Comparison of ENCODE assay signal across 9 cellular contexts in genomic region chr3:185796431-185797107, GRCh38. TPM values are rescaled to one million over a fixed set of nuclear protein-coding genes. Genes with fewer than 3 reads are reported as not detected.
DNase-seq lines count a peak whose midpoint lies in the region; ATAC-seq and TF ChIP-seq lines count a peak whose summit lies in the region.
"Had no signal": no experiment of that assay in that cellular context is flagged by ENCODE, and none has a peak within 500 bp of the region (broad histone marks: within the 10 kb centered on the region; RNA-seq: fewer than 3 reads in every experiment).

No MANE protein-coding gene starts in this region.

- no peaks in the 10 kb centered on the region for H3K36me3 ChIP-seq in Panc1 (ENCODE audit: control insufficient read depth, insufficient read depth, low read length)
- H3K36me3 ChIP-seq in fibroblast of lung (ENCODE audit: control insufficient read depth, insufficient read depth, low read length): no peaks in the 10 kb centered on the region
- H3K36me3 ChIP-seq in skeletal muscle satellite cell (ENCODE audit: insufficient read depth, low read length): no peaks in the 10 kb centered on the region

- ATAC-seq in Panc1: peak; percentile 97
- no peak for ATAC-seq in HG02970 (IDR thresholded peaks at IDR 0.05; ENCODE audit: low FRiP score, unreplicated experiment)

- H3K79me2 ChIP-seq in fibroblast of lung (ENCODE audit: control insufficient read depth, insufficient read depth, low read length): peaks cover 73% of the 10 kb centered on the region

- CTCF ChIA-PET in Panc1 (lab: Charles Lee): interaction anchor here (0.6 to 1.1 kb wide), 4 partner anchors 17 to 119 kb away, joined by 3 to 9 read pairs (median 3); no protein-coding TSS in a partner anchor

- no TSS peak for BruUV-seq in Panc1 (replicated peaks; lab: Mats Ljungman, UMichigan)

- POLR2A ChIA-PET in Panc1 (lab: Charles Lee): interaction anchor here (0.6 to 1.0 kb wide), 3 partner anchors 94 to 1880 kb away, joined by 4 to 11 read pairs (median 6); partner anchors contain the start of gene TRA2B

- in situ Hi-C loops in Panc1 (cut with HindIII; ENCODE audit: low pct_unique_long_range_greater_than_20kb, low sequenced_read_pairs): no loop called here

- H3K27me3 ChIP-seq in Panc1 (ENCODE audit: control insufficient read depth, insufficient read depth, low read length): no peaks in the 10 kb centered on the region
- no peaks in the 10 kb centered on the region for H3K27me3 ChIP-seq in fibroblast of lung (ENCODE audit: control insufficient read depth, insufficient read depth, low read length)
- no peaks in the 10 kb centered on the region for H3K27me3 ChIP-seq in skeletal muscle satellite cell (ENCODE audit: control insufficient read depth, insufficient read depth, low read length)

- no peak for TF ChIP-seq CTCF in Panc1 (IDR thresholded peaks at IDR 0.05)
- no peak for TF ChIP-seq CTCF in fibroblast of lung (conservative IDR thresholded peaks at IDR 0.05 in 1 of 2, IDR thresholded peaks at IDR 0.05 in 1 of 2; ENCODE audit: low read depth in 1 of 2, low read length in 2 of 2)

- DNase-seq in NCI-H748 (lab: John Stamatoyannopoulos, UW; ENCODE audit: unreplicated experiment) (peak; percentile 18), NCI-H748 treated with DMSO at 0.1 percent for 48 hours (lab: John Stamatoyannopoulos, UW) (no peak), Panc1 (ENCODE audit: low read depth, low spot score) (peak; percentile 94), fibroblast of lung (ENCODE audit: low read depth in 2 of 2) (peak in 1 of 2 donors; percentile 86), NCI-H2171 (lab: John Stamatoyannopoulos, UW) (no peak)
- no peak for DNase-seq in activated CD4-positive, alpha-beta T cell treated with anti-CD3 and anti-CD28 coated beads, Interleukin-2, amount 50 U/mL, for 4 hours
- DNase-seq: stimulated activated CD4-positive, alpha-beta T cell treated with anti-CD3 and anti-CD28 coated beads, Interleukin-15, amount 100 ng/mL, for 24 hours had no signal

- H3K4me2 ChIP-seq in fibroblast of lung (ENCODE audit: extremely low read depth, insufficient read depth, low read length) (peak overlapping the region; percentile 8), skeletal muscle satellite cell (ENCODE audit: low read length) (peak overlapping the region; percentile 17)

- H4K20me1 ChIP-seq in fibroblast of lung (ENCODE audit: control insufficient read depth, extremely low read depth, insufficient read depth, low read length): no peaks in the 10 kb centered on the region

- no peak overlapping the region for H3K9ac ChIP-seq in fibroblast of lung (ENCODE audit: insufficient read depth, low read length)
- no peak overlapping the region for H3K9ac ChIP-seq in skeletal muscle satellite cell (ENCODE audit: low read depth, low read length)

- no peak overlapping the region for H2AFZ ChIP-seq in fibroblast of lung (ENCODE audit: low read length)

- peak overlapping the region; percentile 70; the same call in 1 of the 2 replicates for H3K27ac ChIP-seq in Panc1 (ENCODE audit: low read length)
- H3K27ac ChIP-seq in fibroblast of lung (ENCODE audit: insufficient read depth, low read length): no peak overlapping the region

- H3K9me3 ChIP-seq in Panc1 (ENCODE audit: control insufficient read depth, insufficient read depth, low read depth, low read length) (no peaks in the 10 kb centered on the region), fibroblast of lung (ENCODE audit: control insufficient read depth, insufficient read depth, low read depth, low read length) (no peaks in the 10 kb centered on the region), skeletal muscle satellite cell (replicated peaks; ENCODE audit: low read length) (no peaks in the 10 kb centered on the region)

- intact Hi-C loops in Panc1 (cut with micrococcal nuclease; ENCODE audit: unreplicated experiment): no loop called here

- peak overlapping the region in 1 of 2 experiments; percentile 6; a peak in 1 of 4 replicates for H3K4me3 ChIP-seq in Panc1 (ENCODE audit: low read depth in 2 of 2, low read length in 2 of 2)
- no peak overlapping the region for H3K4me3 ChIP-seq in fibroblast of lung (replicated peaks in 1 of 4; ENCODE audit: control extremely low read depth in 1 of 4, insufficient read depth in 1 of 4, low read depth in 3 of 4, low read length in 4 of 4)
- peak overlapping the region; percentile 1 for H3K4me3 ChIP-seq in skeletal muscle satellite cell (ENCODE audit: low read length)

- H3K4me1 ChIP-seq in Panc1 (ENCODE audit: control insufficient read depth, insufficient read depth, low read length) (peaks cover 49% of the 10 kb centered on the region), fibroblast of lung (ENCODE audit: control insufficient read depth, extremely low read depth, insufficient read depth, low read length) (peaks cover 10% of the 10 kb centered on the region), skeletal muscle satellite cell (ENCODE audit: control insufficient read depth, insufficient read depth, low read length) (peaks cover 28% of the 10 kb centered on the region)

RNA-seq across cellular contexts. Expression of gene IGF2BP2, which starts 28.3 kb away (rescaled TPM):
- total RNA-seq in Panc1 (2021; ENCODE audit: unreplicated experiment): 97.8 TPM
- polyA plus RNA-seq in Panc1 (2012; ENCODE audit: insufficient read length): 55.9 TPM
- total RNA-seq in fibroblast of lung: 26.2 and 46.1 TPM in 2 replicates
- 5.5 and 7.1 TPM in 2 replicates for polyA plus RNA-seq in fibroblast of lung
- 72.6 and 75.1 TPM in 2 replicates for polyA plus RNA-seq in fibroblast of lung (2012)
- 26.0 and 30.6 TPM in 2 replicates for polyA minus RNA-seq in fibroblast of lung (ENCODE audit: low replicate concordance)
- total RNA-seq in skeletal muscle satellite cell (2012; rRNA removed): 85.2 and 95.6 TPM in 2 replicates

Comparison
In these comparisons a context has a peak if more than half of its experiments do, and no peak if none do; other contexts are left out.
1. DNase-seq: peak in NCI-H748 (single experiment) and Panc1 (single experiment); none in NCI-H748 treated with DMSO at 0.1 percent for 48 hours (single experiment), activated CD4-positive, alpha-beta T cell treated with anti-CD3 and anti-CD28 coated beads, Interleukin-2, amount 50 U/mL, for 4 hours (0 of 2) and NCI-H2171 (single experiment).